8 cellular contexts compared by ENCODE assay signal in the genomic region with DNA sequence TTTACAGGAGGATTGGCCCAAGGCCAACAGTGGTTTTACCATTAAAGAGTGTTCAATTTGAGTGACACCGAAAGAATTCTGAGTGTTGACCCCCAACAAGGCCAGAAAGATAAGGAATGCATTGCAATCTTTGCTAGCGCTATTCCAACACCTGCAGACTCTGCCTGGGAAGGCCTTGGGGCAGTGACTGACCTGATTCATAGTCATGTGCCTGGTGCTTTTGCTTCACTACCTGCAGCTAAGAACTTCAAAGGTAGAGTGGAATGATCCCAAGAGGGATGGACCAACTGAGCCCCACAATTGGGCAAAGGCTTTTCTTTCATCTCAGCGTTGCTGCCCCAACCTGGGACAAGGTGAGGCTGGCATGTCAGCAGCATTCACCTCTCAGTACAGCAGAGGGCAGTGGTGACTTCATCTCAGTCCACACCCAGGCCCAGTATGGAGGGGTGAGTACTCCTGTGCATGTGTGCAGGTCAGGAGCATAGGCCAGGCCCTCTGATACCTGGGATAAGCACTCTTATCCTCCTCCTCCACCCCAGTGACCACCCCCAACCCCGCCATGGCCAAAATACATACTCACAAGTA.
A peak's percentile ranks its signal among the peaks of the same experiment; 100 is the strongest.
DNase-seq lines count a peak whose midpoint lies in the region; ATAC-seq, FAIRE-seq and TF ChIP-seq lines count a peak whose summit lies in the region.

No MANE protein-coding gene starts in this region.

- peak; percentile 60 to 94 (median 62) for TF ChIP-seq CTCF in keratinocyte (optimal IDR thresholded peaks at IDR 0.05 in 1 of 3, IDR thresholded peaks at IDR 0.05 in 1 of 3, conservative IDR thresholded peaks at IDR 0.05 in 1 of 3; ENCODE audit: extremely low read depth in 1 of 3, insufficient read depth in 2 of 3, low read length in 3 of 3)
- peak; percentile 64 for TF ChIP-seq CTCF in type B pancreatic cell (conservative IDR thresholded peaks at IDR 0.05)

- dilution Hi-C loops in keratinocyte (cut with MboI; ENCODE audit: extremely low pct_ligation_motif_present, low sequenced_read_pairs): no loop called here

- FAIRE-seq in GM12891 (lab: Jason Lieb, UNC) (peak; percentile 78), keratinocyte (lab: Jason Lieb, UNC) (no peak)

- H3K4me1 ChIP-seq in keratinocyte (ENCODE audit: control insufficient read depth, extremely low read depth, insufficient read depth, low read length): no peaks in the 10 kb centered on the region

- no peaks in the 10 kb centered on the region for H3K9me3 ChIP-seq in keratinocyte (ENCODE audit: control insufficient read depth, low read depth, low read length)

- no peak overlapping the region for H3K9ac ChIP-seq in keratinocyte (ENCODE audit: control insufficient read depth, extremely low read depth, insufficient read depth, low read length)

- H3K27ac Mint-ChIP-seq in activated T-helper 17 cell treated with anti-CD3 and anti-CD28 coated beads, Interleukin-2, amount 50 U/mL, for 72 hours: no peak overlapping the region
- H3K27ac Mint-ChIP-seq in type B pancreatic cell: no peak overlapping the region

- peak; percentile 60 for ATAC-seq in activated T-helper 17 cell treated with anti-CD3 and anti-CD28 coated beads, Interleukin-2, amount 50 U/mL, for 72 hours (replicated peaks)
- no peak for ATAC-seq in HG02870 (IDR thresholded peaks at IDR 0.05; ENCODE audit: unreplicated experiment)

- H3K9me1 ChIP-seq in keratinocyte (ENCODE audit: control insufficient read depth, extremely low read depth, insufficient read depth, low read length): no peaks in the 10 kb centered on the region

- no peak for TF ChIP-seq POLR2A in GM12891 (IDR thresholded peaks at IDR 0.05; ENCODE audit: low read depth, low read length)

- no peaks in the 10 kb centered on the region for H3K27me3 ChIP-seq in keratinocyte (ENCODE audit: control insufficient read depth, extremely low read depth, insufficient read depth, low read length)

- no peak overlapping the region for H3K4me3 Mint-ChIP-seq in activated T-helper 17 cell treated with anti-CD3 and anti-CD28 coated beads, Interleukin-2, amount 50 U/mL, for 72 hours
- no peak overlapping the region for H3K4me3 Mint-ChIP-seq in type B pancreatic cell

- no peaks in the 10 kb centered on the region for H3K36me3 Mint-ChIP-seq in activated T-helper 17 cell treated with anti-CD3 and anti-CD28 coated beads, Interleukin-2, amount 50 U/mL, for 72 hours (ENCODE audit: low read depth)
- H3K36me3 Mint-ChIP-seq in type B pancreatic cell: no peaks in the 10 kb centered on the region

- no peaks in the 10 kb centered on the region for H3K4me1 Mint-ChIP-seq in activated T-helper 17 cell treated with anti-CD3 and anti-CD28 coated beads, Interleukin-2, amount 50 U/mL, for 72 hours
- H3K4me1 Mint-ChIP-seq in type B pancreatic cell (ENCODE audit: unreplicated experiment): no peaks in the 10 kb centered on the region

- peaks cover 6% of the 10 kb centered on the region for H3K9me3 Mint-ChIP-seq in activated T-helper 17 cell treated with anti-CD3 and anti-CD28 coated beads, Interleukin-2, amount 50 U/mL, for 72 hours
- peaks cover 13% of the 10 kb centered on the region for H3K9me3 Mint-ChIP-seq in type B pancreatic cell

- H3K36me3 ChIP-seq in keratinocyte (ENCODE audit: control insufficient read depth in 2 of 2, extremely low read depth in 1 of 2, insufficient read depth in 2 of 2, low read length in 2 of 2): no peaks in the 10 kb centered on the region

- DNase-seq in A172 (ENCODE audit: low spot score): peak; percentile 0
- peak; percentile 11 for DNase-seq in GM12891 (ENCODE audit: insufficient read length, low spot score)
- DNase-seq in NCI-H2171 (lab: John Stamatoyannopoulos, UW): peak; percentile 28
- no peak for DNase-seq in keratinocyte (ENCODE audit: low read depth, low spot score)
- no peak for DNase-seq in type B pancreatic cell (ENCODE audit: extremely low spot score, unreplicated experiment)
- no peak for DNase-seq in UCSD-AML1 (lab: John Stamatoyannopoulos, UW; ENCODE audit: unreplicated experiment)

- no peaks in the 10 kb centered on the region for H4K20me1 ChIP-seq in keratinocyte (ENCODE audit: control insufficient read depth, extremely low read depth, insufficient read depth, low read length)

- H3K27me3 Mint-ChIP-seq in activated T-helper 17 cell treated with anti-CD3 and anti-CD28 coated beads, Interleukin-2, amount 50 U/mL, for 72 hours: peaks cover 10% of the 10 kb centered on the region
- no peaks in the 10 kb centered on the region for H3K27me3 Mint-ChIP-seq in type B pancreatic cell

- no peaks in the 10 kb centered on the region for H3K79me2 ChIP-seq in keratinocyte (ENCODE audit: control insufficient read depth, insufficient read depth, low read length)

- no peak overlapping the region for H3K27ac ChIP-seq in keratinocyte (ENCODE audit: control insufficient read depth, insufficient read depth, low read length)

- no peak overlapping the region for H2AFZ ChIP-seq in keratinocyte (ENCODE audit: control insufficient read depth, low read length)

- no peak overlapping the region for H3K4me3 ChIP-seq in keratinocyte (ENCODE audit: control insufficient read depth in 2 of 3, extremely low read depth in 1 of 3, insufficient read depth in 2 of 3, low read depth in 1 of 3, low read length in 3 of 3)

- no peak overlapping the region for H3K4me2 ChIP-seq in keratinocyte (ENCODE audit: control insufficient read depth, extremely low read depth, insufficient read depth, low read depth, low read length)

TF ChIP-seq in GM12891, 5 proteins besides CTCF, POLR2A, EP300 and RAD21:
- TF ChIP-seq TAF1 (IDR thresholded peaks at IDR 0.05; ENCODE audit: low read depth, low read length): no peak
- no peak for TF ChIP-seq POLR2AphosphoS5 (IDR thresholded peaks at IDR 0.05; ENCODE audit: low read depth, low read length)
- TF ChIP-seq POU2F2 (IDR thresholded peaks at IDR 0.05; ENCODE audit: low read depth, low read length): no peak
- no peak for TF ChIP-seq PAX5 (IDR thresholded peaks at IDR 0.05; ENCODE audit: insufficient read depth, low read length, severe bottlenecking)
- TF ChIP-seq SPI1 (IDR thresholded peaks at IDR 0.05; ENCODE audit: low read depth, low read length): no peak

Comparison
In these comparisons a context has a peak if more than half of its experiments do, and no peak if none do; other contexts are left out.
1. DNase-seq: peak in A172 (single experiment), GM12891 (single experiment) and NCI-H2171 (single experiment); none in keratinocyte (single experiment), type B pancreatic cell (single experiment) and UCSD-AML1 (single experiment).